25 cellular contexts compared by ENCODE assay signal in genomic region chr1:225573216-225573615, GRCh38.
DNase-seq lines count a peak whose midpoint lies in the region; ATAC-seq, FAIRE-seq and TF ChIP-seq lines count a peak whose summit lies in the region.
"Had no signal": no experiment of that assay in that cellular context is flagged by ENCODE, and none has a peak within 500 bp of the region (broad histone marks: within the 10 kb centered on the region; RNA-seq: fewer than 3 reads in every experiment).

No MANE protein-coding gene starts in this region.

- H3K9me3 ChIP-seq in A549 (no peaks in the 10 kb centered on the region), osteoblast (ENCODE audit: low read depth, low read length) (no peaks in the 10 kb centered on the region)
- H3K9me3 ChIP-seq: BE2C, Caco-2 had no signal

- no peak overlapping the region for H3K4me3 Mint-ChIP-seq in chondrocyte (ENCODE audit: unreplicated experiment)
- H3K4me3 Mint-ChIP-seq: CD4-positive, CD25-positive, alpha-beta regulatory T cell had no signal

- peaks cover 96% of the 10 kb centered on the region for H3K79me2 ChIP-seq in osteoblast (ENCODE audit: insufficient read depth, low read length)

- TF ChIP-seq RAD21 in A549 (conservative IDR thresholded peaks at IDR 0.05 in 1 of 2, IDR thresholded peaks at IDR 0.05 in 1 of 2), result no peak

- no peaks in the 10 kb centered on the region for H3K9me3 Mint-ChIP-seq in chondrocyte (ENCODE audit: low read depth)
- H3K9me3 Mint-ChIP-seq: CD4-positive, CD25-positive, alpha-beta regulatory T cell had no signal

- POLR2A ChIA-PET in A549 (lab: Yijun Ruan, JAX), result no interaction called here

- no peak overlapping the region for H3K4me3 ChIP-seq in A549
- H3K4me3 ChIP-seq in osteoblast (ENCODE audit: insufficient read depth, low read length), result no peak overlapping the region

- CTCF ChIA-PET in A549 (lab: Yijun Ruan, JAX), result no interaction called here

- H2AFZ ChIP-seq in osteoblast (ENCODE audit: low read length), result no peak overlapping the region

- H3K27ac Mint-ChIP-seq in chondrocyte (ENCODE audit: unreplicated experiment), result peak overlapping the region; percentile 73
- H3K27ac Mint-ChIP-seq: CD4-positive, CD25-positive, alpha-beta regulatory T cell had no signal

- ATAC-seq in A549, result no peak; a peak in 1 of 6 replicates
- ATAC-seq in HG02938 (IDR thresholded peaks at IDR 0.05; ENCODE audit: unreplicated experiment), result no peak
- ATAC-seq in GM18520 (IDR thresholded peaks at IDR 0.05; ENCODE audit: unreplicated experiment), result no peak
- ATAC-seq: Right ventricle myocardium inferior had no signal

- no peak for FAIRE-seq in A549 (lab: Jason Lieb, UNC)
- FAIRE-seq: GM12892, GM18507, HTR-8/SVneo had no signal

- TF ChIP-seq POLR2A in A549 (IDR thresholded peaks at IDR 0.05; ENCODE audit: low read length), result no peak

- TF ChIP-seq EP300 in A549 (IDR thresholded peaks at IDR 0.05), result no peak

- H3K27me3 ChIP-seq in osteoblast (ENCODE audit: insufficient read depth, low read length), result no peaks in the 10 kb centered on the region
- H3K27me3 ChIP-seq: BE2C had no signal

- peaks cover 1% of the 10 kb centered on the region for H3K36me3 Mint-ChIP-seq in chondrocyte (ENCODE audit: low read depth)
- H3K36me3 Mint-ChIP-seq: CD4-positive, CD25-positive, alpha-beta regulatory T cell had no signal

- H3K4me2 ChIP-seq in A549 (peak overlapping the region; percentile 38), osteoblast (ENCODE audit: insufficient read depth, low read length) (no peak overlapping the region)

- DNase-seq in A549 (ENCODE audit: low read depth in 1 of 2, low spot score in 1 of 2) (no peak), NCI-H82 treated with DMSO at 0.1 percent for 48 hours (lab: John Stamatoyannopoulos, UW; ENCODE audit: unreplicated experiment) (peak; percentile 40), chondrocyte (ENCODE audit: low spot score) (no peak), osteoblast (ENCODE audit: insufficient read length, low spot score, missing footprints) (no peak), COLO829 (ENCODE audit: low spot score) (no peak), DMS153 (lab: John Stamatoyannopoulos, UW) (no peak)
- DNase-seq: 8988T; BE2C; Caco-2; CD4-positive, CD25-positive, alpha-beta regulatory T cell; H7; Karpas-422; MM.1S; NCI-H1092 treated with DMSO at 0.1 percent for 48 hours; NCI-H146; NCI-H2081; NCI-H2171 treated with DMSO at 0.1 percent for 48 hours; NCI-H446; NCI-H526 treated with DMSO at 0.1 percent for 48 hours had no signal

- peaks cover 71% of the 10 kb centered on the region for H3K4me1 Mint-ChIP-seq in chondrocyte (ENCODE audit: low read depth)

- H3K27ac ChIP-seq in A549, result no peak overlapping the region
- H3K27ac ChIP-seq in osteoblast (ENCODE audit: low read depth, low read length), result peak overlapping the region; percentile 12

- WGBS in A549 (ENCODE audit: missing lambda C conversion rate), result 26% methylated on average over 2 of the region's 2 CpGs

- H4K20me1 ChIP-seq in osteoblast (ENCODE audit: insufficient read depth, low read length), result peaks cover 85% of the 10 kb centered on the region

- no peaks in the 10 kb centered on the region for H3K27me3 Mint-ChIP-seq in chondrocyte (ENCODE audit: low read depth)

- TF ChIP-seq CTCF in A549 (IDR thresholded peaks at IDR 0.05), result no peak
- TF ChIP-seq CTCF in chondrocyte (IDR thresholded peaks at IDR 0.05), result no peak
- TF ChIP-seq CTCF in osteoblast (IDR thresholded peaks at IDR 0.05; ENCODE audit: extremely low read depth, low read depth, low read length), result no peak

- peaks cover 4% of the 10 kb centered on the region for H3K36me3 ChIP-seq in osteoblast (ENCODE audit: insufficient read depth, low read length)
- H3K36me3 ChIP-seq: BE2C had no signal

- peaks cover 30% of the 10 kb centered on the region for H3K4me1 ChIP-seq in A549
- H3K4me1 ChIP-seq in osteoblast (ENCODE audit: insufficient read depth, low read length), result peaks cover 32% of the 10 kb centered on the region
- H3K4me1 ChIP-seq: BE2C, Caco-2 had no signal

TF ChIP-seq in A549, 52 proteins besides CTCF, POLR2A, EP300 and RAD21:
- TF ChIP-seq HOXB13 (CRISPR knock-in tag; IDR thresholded peaks at IDR 0.05; ENCODE audit: low read depth) (no peak), CHD2 (IDR thresholded peaks at IDR 0.05; ENCODE audit: low read length, partially characterized antibody) (no peak), ATOH8 (CRISPR knock-in tag; IDR thresholded peaks at IDR 0.05; ENCODE audit: low read depth) (no peak), JUNB (IDR thresholded peaks at IDR 0.05) (no peak), POLR2AphosphoS2 (conservative IDR thresholded peaks at IDR 0.05; ENCODE audit: low read length) (no peak), KDM5A (IDR thresholded peaks at IDR 0.05) (no peak), JUN (IDR thresholded peaks at IDR 0.05) (no peak), MAZ (IDR thresholded peaks at IDR 0.05; ENCODE audit: borderline replicate concordance, low read depth, low read length) (no peak), ZNF302 (CRISPR knock-in tag; IDR thresholded peaks at IDR 0.05) (no peak), ZFP36 (IDR thresholded peaks at IDR 0.05; ENCODE audit: borderline replicate concordance, partially characterized antibody) (no peak), FOSL2 (IDR thresholded peaks at IDR 0.05) (no peak), FOSL2 (CRISPR knock-in tag; IDR thresholded peaks at IDR 0.05) (no peak), HES2 (IDR thresholded peaks at IDR 0.05) (no peak), NFE2L2 (conservative IDR thresholded peaks at IDR 0.05; ENCODE audit: low read length) (no peak), HEYL (CRISPR knock-in tag; IDR thresholded peaks at IDR 0.05) (no peak), SREBF2 (IDR thresholded peaks at IDR 0.05) (no peak), EHF (CRISPR knock-in tag; IDR thresholded peaks at IDR 0.05) (no peak), PHF8 (IDR thresholded peaks at IDR 0.05; ENCODE audit: borderline replicate concordance, low read depth) (no peak), ZC3H11A (IDR thresholded peaks at IDR 0.05) (no peak)
